Comparison of ENCODE assay signal across 1 cellular context in the genomic region with DNA sequence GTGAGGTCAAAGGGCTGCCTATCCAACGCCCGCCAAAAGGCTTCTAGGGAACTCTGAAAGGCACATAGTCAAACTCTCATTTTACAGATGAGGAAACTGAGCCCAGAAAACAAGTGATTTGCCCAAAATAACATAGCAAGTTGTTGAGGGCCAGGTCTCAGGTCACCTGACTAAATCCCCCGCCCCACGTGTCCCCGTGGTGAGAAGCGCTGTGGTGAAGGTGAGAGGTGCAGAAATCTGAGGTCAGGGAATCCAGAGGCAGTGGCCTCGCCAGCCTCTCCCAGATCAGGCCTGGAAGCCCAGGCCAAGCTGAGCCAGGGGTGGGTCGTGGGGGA.
TF ChIP-seq lines count a peak whose summit lies in the region.

No MANE protein-coding gene starts in this region.

TF ChIP-seq in HCT116, 20 proteins besides CTCF, POLR2A, EP300 and RAD21:
- TF ChIP-seq EZH2phosphoT487 (IDR thresholded peaks at IDR 0.05; ENCODE audit: borderline replicate concordance): no peak
- TF ChIP-seq ELF1 (IDR thresholded peaks at IDR 0.05; ENCODE audit: borderline replicate concordance, low read depth): no peak
- TF ChIP-seq MAX (IDR thresholded peaks at IDR 0.05): no peak
